17 cellular contexts compared by ENCODE assay signal in the genomic region with DNA sequence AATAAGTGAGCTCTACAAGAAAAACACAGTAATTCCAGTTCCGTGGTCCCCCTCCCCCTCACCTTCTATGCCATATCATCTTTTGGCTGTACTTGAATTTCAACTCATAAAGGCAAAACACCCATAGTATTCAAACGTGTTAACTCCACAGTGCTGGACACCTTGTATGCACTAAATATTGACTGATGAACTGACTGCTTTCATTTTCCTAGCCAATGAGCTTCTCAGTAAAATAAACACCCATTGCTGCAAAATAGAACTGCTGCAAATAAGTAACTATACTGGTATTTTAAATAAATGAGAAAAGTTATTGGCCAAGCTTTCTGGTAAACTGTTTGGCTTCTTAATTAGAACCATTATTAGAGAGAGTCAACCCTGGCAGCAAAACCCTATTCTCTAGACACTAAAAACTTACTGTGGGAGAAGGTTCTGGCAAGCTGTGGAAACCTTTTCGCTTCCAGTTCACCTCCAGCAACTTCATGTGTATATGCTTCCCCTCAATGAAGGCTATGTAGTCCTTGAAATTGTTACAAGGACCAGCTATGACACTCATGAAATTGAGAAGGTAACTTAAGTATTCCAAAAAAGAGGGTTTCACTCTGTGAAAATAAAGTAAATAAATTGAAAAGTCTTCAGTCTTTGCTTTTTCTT.
DNase-seq lines count a peak whose midpoint lies in the region; ATAC-seq, FAIRE-seq and TF ChIP-seq lines count a peak whose summit lies in the region.
"Had no signal": no experiment of that assay in that cellular context is flagged by ENCODE, and none has a peak within 500 bp of the region (broad histone marks: within the 10 kb centered on the region; RNA-seq: fewer than 3 reads in every experiment).

No MANE protein-coding gene starts in this region.

- 54 to 77% methylated on average over 3 of the region's 3 CpGs for WGBS in sigmoid colon, 2 donors

- TF ChIP-seq POLR2A in sigmoid colon (IDR thresholded peaks at IDR 0.05) = no peak

- H3K9me3 Mint-ChIP-seq in T-cell = no peaks in the 10 kb centered on the region
- H3K9me3 Mint-ChIP-seq: activated CD4-positive, alpha-beta T cell treated with anti-CD3 and anti-CD28 coated beads, Interleukin-2, amount 10 ng/mL, durations not matched to agents 7 days and 5 days; IgD-negative memory B cell; neural crest cell had no signal

- no peak for TF ChIP-seq CTCF in Loucy (conservative IDR thresholded peaks at IDR 0.05; ENCODE audit: low read length)
- no peak for TF ChIP-seq CTCF in kidney (IDR thresholded peaks at IDR 0.05; ENCODE audit: borderline replicate concordance, extremely low read depth, insufficient read depth)
- no peak for TF ChIP-seq CTCF in sigmoid colon (IDR thresholded peaks at IDR 0.05)

- TF ChIP-seq EP300 in sigmoid colon (IDR thresholded peaks at IDR 0.05) = no peak

- H3K27ac Mint-ChIP-seq in T-cell = no peak overlapping the region
- H3K27ac Mint-ChIP-seq in T-helper 17 cell = no peak overlapping the region
- H3K27ac Mint-ChIP-seq: activated CD4-positive, alpha-beta T cell treated with anti-CD3 and anti-CD28 coated beads, Interleukin-2, amount 10 ng/mL, durations not matched to agents 7 days and 5 days; IgD-negative memory B cell had no signal

- no peak for FAIRE-seq in kidney (lab: Jason Lieb, UNC)
- FAIRE-seq: keratinocyte, TTC549 had no signal

- intact Hi-C loops in kidney (cut with DNase I) (no loop called here), sigmoid colon (cut with DNase I) (loop anchor here (1.0 kb wide), 1 partner anchor 34 kb away; no protein-coding TSS in a partner anchor)

- no peaks in the 10 kb centered on the region for H3K79me2 ChIP-seq in Loucy (ENCODE audit: insufficient read depth, low read length)

- CTCF ChIA-PET in T-cell (lab: Charles Lee) = interaction anchor here (0.5 to 2.2 kb wide), 11 partner anchors 9 to 98 kb away, joined by 3 to 8 read pairs (median 4); no protein-coding TSS in a partner anchor

- peaks cover 0 to 6% (median 5%) of the 10 kb centered on the region in 3 donors for H3K4me1 Mint-ChIP-seq in T-cell
- H3K4me1 Mint-ChIP-seq in T-helper 17 cell = peaks cover 11% of the 10 kb centered on the region

- H3K27me3 Mint-ChIP-seq in T-cell = no peaks in the 10 kb centered on the region
- no peaks in the 10 kb centered on the region for H3K27me3 Mint-ChIP-seq in T-helper 17 cell
- H3K27me3 Mint-ChIP-seq: activated CD4-positive, alpha-beta T cell treated with anti-CD3 and anti-CD28 coated beads, Interleukin-2, amount 10 ng/mL, durations not matched to agents 7 days and 5 days; IgD-negative memory B cell had no signal

- no peak overlapping the region for H3K4me3 Mint-ChIP-seq in T-cell
- H3K4me3 Mint-ChIP-seq in T-helper 17 cell = no peak overlapping the region
- H3K4me3 Mint-ChIP-seq: activated CD4-positive, alpha-beta T cell treated with anti-CD3 and anti-CD28 coated beads, Interleukin-2, amount 10 ng/mL, durations not matched to agents 7 days and 5 days; IgD-negative memory B cell; neural crest cell had no signal

- H3K9me3 ChIP-seq in Loucy (ENCODE audit: insufficient read depth, low read depth, low read length) (no peaks in the 10 kb centered on the region), kidney (ENCODE audit: control insufficient read depth in 1 of 2, low read length in 2 of 2) (no peaks in the 10 kb centered on the region), sigmoid colon (no peaks in the 10 kb centered on the region), T-helper 17 cell (ENCODE audit: control insufficient read depth, low read length, poor library complexity, severe bottlenecking) (no peaks in the 10 kb centered on the region)
- H3K9me3 ChIP-seq: ascending aorta, Caco-2, HAP-1, upper lobe of right lung had no signal

- H3K27me3 ChIP-seq in Loucy (ENCODE audit: insufficient read depth, low read length, poor library complexity, severe bottlenecking) (no peaks in the 10 kb centered on the region), sigmoid colon (no peaks in the 10 kb centered on the region)
- H3K27me3 ChIP-seq: ascending aorta, upper lobe of right lung had no signal

- peak overlapping the region; percentile 48 for H3K4me2 ChIP-seq in Loucy (ENCODE audit: low read depth, low read length, poor library complexity, severe bottlenecking)

- POLR2A ChIA-PET in T-cell (lab: Charles Lee) = no interaction called here

- H3K27ac ChIP-seq in kidney (ENCODE audit: low read depth in 2 of 2, low read length in 2 of 2) (peak overlapping the region; percentile 9 to 66), sigmoid colon (peak overlapping the region in 3 of 4 donors; percentile 45 to 79 (median 77))
- H3K27ac ChIP-seq: HL-60, upper lobe of right lung had no signal

- H3K4me1 ChIP-seq in Loucy (ENCODE audit: insufficient read depth, low read length, poor library complexity, severe bottlenecking) (peaks cover 6% of the 10 kb centered on the region), kidney (ENCODE audit: control insufficient read depth in 1 of 2, insufficient read depth in 1 of 2, low read depth in 1 of 2, low read length in 2 of 2) (peaks cover 6 to 12% of the 10 kb centered on the region in 2 donors), sigmoid colon (peaks cover 0 to 54% (median 21%) of the 10 kb centered on the region in 4 donors)
- H3K4me1 ChIP-seq: ascending aorta, HAP-1, upper lobe of right lung had no signal

- H3F3A ChIP-seq in Loucy (ENCODE audit: low read depth) = no peaks in the 10 kb centered on the region

- H2AFZ ChIP-seq in Loucy (ENCODE audit: low read length) = no peak overlapping the region

- H3K36me3 ChIP-seq in Loucy (ENCODE audit: insufficient read depth, low read length) = no peaks in the 10 kb centered on the region; the same call in 1 of the 2 replicates
- H3K36me3 ChIP-seq in kidney (ENCODE audit: control insufficient read depth in 1 of 2, insufficient read depth in 2 of 2, low read length in 2 of 2) = no peaks in the 10 kb centered on the region
- H3K36me3 ChIP-seq in sigmoid colon = peaks cover 0 to 11% (median 0%) of the 10 kb centered on the region in 4 donors
- H3K36me3 ChIP-seq: HAP-1 had no signal

- peaks cover 34% of the 10 kb centered on the region for H3K36me3 Mint-ChIP-seq in T-cell
- peaks cover 6% of the 10 kb centered on the region for H3K36me3 Mint-ChIP-seq in T-helper 17 cell (ENCODE audit: low read depth)

- H3K9me2 ChIP-seq in Loucy (replicated peaks; ENCODE audit: low read depth, low read length) = no peaks in the 10 kb centered on the region

- no peak for DNase-seq in kidney
- no peak for DNase-seq in sigmoid colon
- no peak for DNase-seq in T-cell
- DNase-seq in T-helper 17 cell = no peak

- no peak overlapping the region for H3K4me3 ChIP-seq in Loucy (ENCODE audit: low read length, poor library complexity, severe bottlenecking)
- H3K4me3 ChIP-seq in kidney (ENCODE audit: low read length in 2 of 2) = peak overlapping the region; percentile 20 to 22
- H3K4me3 ChIP-seq in sigmoid colon = no peak overlapping the region
- H3K4me3 ChIP-seq: ascending aorta, HAP-1, upper lobe of right lung had no signal

- no peaks in the 10 kb centered on the region for H4K20me1 ChIP-seq in Loucy (ENCODE audit: insufficient read depth, low read length, poor library complexity, severe bottlenecking)

- H3K9ac ChIP-seq in Loucy (ENCODE audit: low read depth, low read length, poor library complexity, severe bottlenecking) (no peak overlapping the region), kidney (ENCODE audit: low read length in 2 of 2) (peak overlapping the region in 1 of 2 donors; percentile 53)

- ATAC-seq in GM21390 (IDR thresholded peaks at IDR 0.05; ENCODE audit: unreplicated experiment) (peak; percentile 14), T-cell (replicated peaks in 1 of 4) (no peak), T-helper 17 cell (no peak), HG02970 (IDR thresholded peaks at IDR 0.05; ENCODE audit: low FRiP score, unreplicated experiment) (no peak)

Comparison
In these comparisons a context has a peak if more than half of its experiments do, and no peak if none do; other contexts are left out.
1. H3K4me3 ChIP-seq: peak in kidney (2 of 2); none in Loucy (single experiment) and sigmoid colon (0 of 4).